ENCODE assay signal across 22 cellular contexts in the genomic region with DNA sequence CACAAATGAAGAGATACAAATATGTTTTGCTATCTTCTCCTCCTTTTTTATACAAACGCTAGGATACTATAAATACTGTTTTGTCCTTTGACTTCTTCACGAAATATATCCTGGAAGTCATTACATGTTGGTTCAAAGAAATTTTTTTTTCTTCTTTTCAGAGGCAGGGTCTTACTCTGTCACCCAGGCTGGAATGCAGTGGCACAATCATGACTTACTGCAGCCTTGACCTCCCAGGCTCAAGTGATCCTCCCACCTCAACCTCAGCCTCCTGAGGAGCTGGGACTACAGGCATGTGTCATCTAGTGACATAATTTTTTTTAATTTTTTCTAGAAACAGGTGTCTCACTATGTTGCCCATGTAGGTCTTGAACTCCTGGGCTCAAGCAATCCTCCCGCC.
"Had no signal": no experiment of that assay in that cellular context is flagged by ENCODE, and none has a peak within 500 bp of the region (broad histone marks: within the 10 kb centered on the region; RNA-seq: fewer than 3 reads in every experiment).

No MANE protein-coding gene starts in this region.

- FAIRE-seq: endometrium, frontal cortex, keratinocyte had no signal

- H3K27ac ChIP-seq: esophagus squamous epithelium, left lung, neural progenitor cell, parathyroid adenoma, stomach, thyroid gland, vagina had no signal

- DNase-seq: cortex of kidney; effector memory CD8-positive, alpha-beta T cell; erythroblast; esophagus squamous epithelium; head of caudate nucleus; left lung; mesenchymal stem cell; mucosa of descending colon; naive B cell; stimulated activated CD4-positive, alpha-beta T cell treated with anti-CD3 and anti-CD28 coated beads, Interleukin-12 subunit alpha, Interleukin-12 subunit beta, amount 100 ng/mL, for 4 hours; stimulated activated CD4-positive, alpha-beta T cell treated with anti-CD3 and anti-CD28 coated beads, Interleukin-1b, Interleukin-23, amount 100 ng/mL, for 48 hours; stimulated activated CD4-positive, alpha-beta T cell treated with anti-CD3 and anti-CD28 coated beads, Interleukin-4, amount 100 ng/mL, for 1 hour; stimulated activated naive CD4-positive, alpha-beta T cell treated with Interleukin-2 at 50 U/mL for 16 hours; stomach; thyroid gland; trophoblast cell had no signal
